ENCODE assay signal across 8 cellular contexts in genomic region chr3:15646924-15647511, GRCh38. TPM values are rescaled to one million over a fixed set of nuclear protein-coding genes. Genes with fewer than 3 reads are reported as not detected.
DNase-seq lines count a peak whose midpoint lies in the region; ATAC-seq and TF ChIP-seq lines count a peak whose summit lies in the region.

No MANE protein-coding gene starts in this region.

- 8 to 20% methylated on average over 5 to 7 of the region's 13 CpGs for WGBS in gastroesophageal sphincter (ENCODE audit: low coverage in 1 of 2), 2 donors

- TF ChIP-seq CTCF in WTC11 (IDR thresholded peaks at IDR 0.05) (no peak), gastroesophageal sphincter (IDR thresholded peaks at IDR 0.05) (no peak)

- no peak for TF ChIP-seq EP300 in gastroesophageal sphincter (IDR thresholded peaks at IDR 0.05)

- peaks cover 39% of the 10 kb centered on the region for H3K36me3 Mint-ChIP-seq in WTC11

- no peaks in the 10 kb centered on the region; the same call in 1 of the 2 replicates for H3K27me3 Mint-ChIP-seq in WTC11 (ENCODE audit: low read depth)

- peaks cover 17% of the 10 kb centered on the region for H3K9me3 Mint-ChIP-seq in WTC11

- peaks cover 0 to 24% of the 10 kb centered on the region in 2 donors for H3K36me3 ChIP-seq in gastroesophageal sphincter

- H3K27ac ChIP-seq in gastroesophageal sphincter, result peak overlapping the region; percentile 21 to 86 (median 84)
- H3K27ac ChIP-seq in skin epidermis, result peak overlapping the region in 20 of 21 experiments; percentile 29 to 94 (median 80)

- peak overlapping the region; percentile 49 for H3K27ac Mint-ChIP-seq in WTC11

- no peak overlapping the region for H3K4me3 Mint-ChIP-seq in WTC11

- peaks cover 29% of the 10 kb centered on the region for H3K4me1 Mint-ChIP-seq in WTC11

- no peaks in the 10 kb centered on the region for H3K9me3 ChIP-seq in gastroesophageal sphincter

- H3K4me3 ChIP-seq in gastroesophageal sphincter, result no peak overlapping the region
- H3K4me3 ChIP-seq in skin epidermis, result no peak overlapping the region

- CTCF ChIA-PET in WTC11 (lab: Charles Lee), result no interaction called here

- peaks cover 3 to 38% (median 25%) of the 10 kb centered on the region in 3 donors for H3K4me1 ChIP-seq in gastroesophageal sphincter

- POLR2A ChIA-PET in WTC11 (lab: Charles Lee), result no interaction called here

- peak; percentile 10 for ATAC-seq in GM18508 (IDR thresholded peaks at IDR 0.05; ENCODE audit: insufficient read depth, unreplicated experiment)
- ATAC-seq in HG03060 (IDR thresholded peaks at IDR 0.05; ENCODE audit: low read depth, unreplicated experiment), result peak; percentile 11
- ATAC-seq in WTC11, result peak; percentile 52
- ATAC-seq in gastroesophageal sphincter, result peak; percentile 89

- no peak for TF ChIP-seq POLR2A in gastroesophageal sphincter (IDR thresholded peaks at IDR 0.05)

- DNase-seq in WTC11 (ENCODE audit: low spot score) (no peak), GF-D8 (lab: John Stamatoyannopoulos, UW) (no peak), NCI-H2196 treated with DMSO at 0.1 percent for 48 hours (lab: John Stamatoyannopoulos, UW; ENCODE audit: unreplicated experiment) (no peak), NCI-H1417 treated with DMSO at 0.1 percent for 48 hours (lab: John Stamatoyannopoulos, UW) (no peak)

- H3K27me3 ChIP-seq in gastroesophageal sphincter, result no peaks in the 10 kb centered on the region

TF ChIP-seq in WTC11, 78 proteins besides CTCF, POLR2A, EP300 and RAD21:
- TF ChIP-seq SP1 (CRISPR knock-in tag; conservative IDR thresholded peaks at IDR 0.05), result no peak
- no peak for TF ChIP-seq JAZF1 (CRISPR knock-in tag; IDR thresholded peaks at IDR 0.05)
- TF ChIP-seq JUN (CRISPR knock-in tag; IDR thresholded peaks at IDR 0.05), result no peak
- no peak for TF ChIP-seq ZNF671 (CRISPR knock-in tag; IDR thresholded peaks at IDR 0.05)
- TF ChIP-seq FOXP1 (CRISPR knock-in tag; IDR thresholded peaks at IDR 0.05; ENCODE audit: borderline replicate concordance), result no peak
- no peak for TF ChIP-seq RORB (CRISPR knock-in tag; IDR thresholded peaks at IDR 0.05)
- TF ChIP-seq ZNF425 (CRISPR knock-in tag; conservative IDR thresholded peaks at IDR 0.05), result no peak

RNA-seq across cellular contexts. Expression of gene BTD, which starts 45.5 kb away (rescaled TPM):
- total RNA-seq in WTC11 (2021) (18.5 to 23.7 TPM (median 21.0 TPM) in 3 replicates), gastroesophageal sphincter (10 to 100 TPM; 20.5 to 53.9 (median 44.6) TPM)

RNA-seq across cellular contexts. Expression of gene HACL1, which starts 45.6 kb away (rescaled TPM):
- total RNA-seq in WTC11 (2021) (40.0 to 44.9 TPM (median 42.4 TPM) in 3 replicates), gastroesophageal sphincter (10 to 100 TPM; 17.0 to 37.0 (median 20.4) TPM)

Comparison
In these comparisons a context has a peak if more than half of its experiments do, and no peak if none do; other contexts are left out.
1. ATAC-seq: peak in every context shown above with its lines; median percentile 89 in gastroesophageal sphincter; 52 in WTC11; 11 in HG03060; 10 in GM18508.